1 cellular context compared by ENCODE assay signal in the genomic region with DNA sequence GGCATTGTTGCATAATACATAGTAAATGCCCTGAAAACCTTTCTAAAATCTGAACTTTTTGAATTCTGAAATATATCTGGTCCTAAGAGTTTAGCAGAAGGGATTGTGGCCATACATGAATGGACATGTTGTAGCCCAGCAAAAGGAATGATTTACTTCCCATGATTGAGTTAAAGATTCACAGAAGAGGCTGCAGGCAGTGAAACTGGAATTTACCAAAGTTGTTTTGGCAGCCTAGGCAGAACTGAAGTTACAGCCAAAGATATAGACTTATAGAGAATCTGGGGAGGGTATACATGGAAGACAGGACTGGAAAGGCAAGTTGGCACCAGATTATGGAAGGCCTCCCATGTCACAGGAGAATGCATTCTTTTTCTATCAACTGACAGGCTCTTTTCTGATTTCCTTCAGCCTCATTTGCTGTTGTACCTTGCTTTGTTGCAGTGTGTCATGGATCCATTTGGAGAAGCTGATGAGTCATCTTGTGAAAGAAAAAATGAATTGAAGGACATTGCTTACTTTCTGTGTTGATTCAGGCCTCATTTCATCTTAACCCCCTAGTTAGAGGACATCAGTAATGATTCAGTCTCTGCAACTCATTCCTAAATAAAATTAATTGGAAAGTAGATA.
TF ChIP-seq lines count a peak whose summit lies in the region.

No MANE protein-coding gene starts in this region.

TF ChIP-seq in HepG2, 621 proteins besides CTCF, POLR2A, EP300 and RAD21 (continued from another document):
- TF ChIP-seq NFE2L2 (IDR thresholded peaks at IDR 0.05; ENCODE audit: low read length) (peak; percentile 30; the same call in 1 of the 2 replicates), MYNN (CRISPR knock-in tag; IDR thresholded peaks at IDR 0.05; ENCODE audit: low read depth) (no peak), AKAP8 (CRISPR knock-in tag; IDR thresholded peaks at IDR 0.05) (no peak), KLF6 (CRISPR knock-in tag; IDR thresholded peaks at IDR 0.05) (no peak), GATAD2A (CRISPR knock-in tag; IDR thresholded peaks at IDR 0.05) (0 out of 2 replicates have a peak, but pooled peaks have one; percentile 39), ZNF317 (CRISPR knock-in tag; IDR thresholded peaks at IDR 0.05) (no peak)
- TF ChIP-seq, protein P1, sequence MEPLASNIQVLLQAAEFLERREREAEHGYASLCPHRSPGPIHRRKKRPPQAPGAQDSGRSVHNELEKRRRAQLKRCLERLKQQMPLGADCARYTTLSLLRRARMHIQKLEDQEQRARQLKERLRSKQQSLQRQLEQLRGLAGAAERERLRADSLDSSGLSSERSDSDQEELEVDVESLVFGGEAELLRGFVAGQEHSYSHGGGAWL (CRISPR knock-in tag; IDR thresholded peaks at IDR 0.05): no peak
- TF ChIP-seq, protein P2, sequence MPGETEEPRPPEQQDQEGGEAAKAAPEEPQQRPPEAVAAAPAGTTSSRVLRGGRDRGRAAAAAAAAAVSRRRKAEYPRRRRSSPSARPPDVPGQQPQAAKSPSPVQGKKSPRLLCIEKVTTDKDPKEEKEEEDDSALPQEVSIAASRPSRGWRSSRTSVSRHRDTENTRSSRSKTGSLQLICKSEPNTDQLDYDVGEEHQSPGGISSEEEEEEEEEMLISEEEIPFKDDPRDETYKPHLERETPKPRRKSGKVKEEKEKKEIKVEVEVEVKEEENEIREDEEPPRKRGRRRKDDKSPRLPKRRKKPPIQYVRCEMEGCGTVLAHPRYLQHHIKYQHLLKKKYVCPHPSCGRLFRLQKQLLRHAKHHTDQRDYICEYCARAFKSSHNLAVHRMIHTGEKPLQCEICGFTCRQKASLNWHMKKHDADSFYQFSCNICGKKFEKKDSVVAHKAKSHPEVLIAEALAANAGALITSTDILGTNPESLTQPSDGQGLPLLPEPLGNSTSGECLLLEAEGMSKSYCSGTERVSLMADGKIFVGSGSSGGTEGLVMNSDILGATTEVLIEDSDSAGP (CRISPR knock-in tag; IDR thresholded peaks at IDR 0.05; ENCODE audit: borderline replicate concordance): no peak
- TF ChIP-seq, protein P3, sequence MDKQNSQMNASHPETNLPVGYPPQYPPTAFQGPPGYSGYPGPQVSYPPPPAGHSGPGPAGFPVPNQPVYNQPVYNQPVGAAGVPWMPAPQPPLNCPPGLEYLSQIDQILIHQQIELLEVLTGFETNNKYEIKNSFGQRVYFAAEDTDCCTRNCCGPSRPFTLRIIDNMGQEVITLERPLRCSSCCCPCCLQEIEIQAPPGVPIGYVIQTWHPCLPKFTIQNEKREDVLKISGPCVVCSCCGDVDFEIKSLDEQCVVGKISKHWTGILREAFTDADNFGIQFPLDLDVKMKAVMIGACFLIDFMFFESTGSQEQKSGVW (CRISPR knock-in tag; IDR thresholded peaks at IDR 0.05; ENCODE audit: borderline replicate concordance): no peak
- TF ChIP-seq, protein P4, sequence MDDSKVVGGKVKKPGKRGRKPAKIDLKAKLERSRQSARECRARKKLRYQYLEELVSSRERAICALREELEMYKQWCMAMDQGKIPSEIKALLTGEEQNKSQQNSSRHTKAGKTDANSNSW (CRISPR knock-in tag; IDR thresholded peaks at IDR 0.05; ENCODE audit: borderline replicate concordance): no peak
- TF ChIP-seq, protein P5, sequence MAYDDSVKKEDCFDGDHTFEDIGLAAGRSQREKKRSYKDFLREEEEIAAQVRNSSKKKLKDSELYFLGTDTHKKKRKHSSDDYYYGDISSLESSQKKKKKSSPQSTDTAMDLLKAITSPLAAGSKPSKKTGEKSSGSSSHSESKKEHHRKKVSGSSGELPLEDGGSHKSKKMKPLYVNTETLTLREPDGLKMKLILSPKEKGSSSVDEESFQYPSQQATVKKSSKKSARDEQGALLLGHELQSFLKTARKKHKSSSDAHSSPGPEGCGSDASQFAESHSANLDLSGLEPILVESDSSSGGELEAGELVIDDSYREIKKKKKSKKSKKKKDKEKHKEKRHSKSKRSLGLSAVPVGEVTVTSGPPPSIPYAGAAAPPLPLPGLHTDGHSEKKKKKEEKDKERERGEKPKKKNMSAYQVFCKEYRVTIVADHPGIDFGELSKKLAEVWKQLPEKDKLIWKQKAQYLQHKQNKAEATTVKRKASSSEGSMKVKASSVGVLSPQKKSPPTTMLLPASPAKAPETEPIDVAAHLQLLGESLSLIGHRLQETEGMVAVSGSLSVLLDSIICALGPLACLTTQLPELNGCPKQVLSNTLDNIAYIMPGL (CRISPR knock-in tag; IDR thresholded peaks at IDR 0.05; ENCODE audit: borderline replicate concordance in 1 of 2, low read depth in 1 of 2): no peak
